Comparison of ENCODE assay signal across 1 cellular context in the genomic region with DNA sequence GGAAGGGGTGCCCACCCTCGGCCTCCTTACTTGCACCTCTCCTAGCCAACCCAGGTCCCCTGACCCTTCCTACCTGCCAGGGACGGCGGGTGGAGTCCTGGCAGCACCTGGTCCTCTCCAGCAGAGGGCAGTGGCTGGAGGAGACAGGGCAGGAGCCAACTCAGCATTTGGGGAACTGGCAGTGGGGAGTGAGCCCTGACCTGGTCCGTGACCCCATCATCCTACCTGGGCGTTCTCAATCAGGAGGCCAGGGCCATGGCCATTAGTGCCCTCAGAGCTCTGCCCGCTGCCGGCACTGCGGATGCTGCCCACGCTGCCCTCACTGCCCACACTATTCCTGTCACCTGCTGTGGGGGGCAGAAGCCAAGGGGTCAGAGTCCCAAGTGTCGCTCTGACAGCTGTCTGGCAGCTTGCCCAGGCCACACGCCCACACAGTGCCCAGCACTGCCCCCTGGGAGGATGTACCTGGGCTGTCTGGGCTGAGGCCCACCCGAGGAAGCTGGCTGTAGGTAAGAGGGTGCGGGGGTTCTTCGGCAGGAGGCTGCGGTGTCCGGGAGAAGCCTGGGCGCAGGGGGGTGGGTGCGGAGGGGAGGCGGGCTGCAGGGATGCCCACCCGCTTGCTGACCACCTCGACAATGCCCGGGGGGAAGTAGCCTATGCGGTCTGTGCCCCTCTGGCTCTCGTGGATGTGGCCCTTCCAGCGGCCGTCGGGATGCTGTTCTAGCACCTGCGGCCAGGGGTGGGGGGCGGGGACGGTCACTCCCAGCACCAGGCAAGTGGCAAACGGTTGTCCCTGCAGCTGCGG.
TF ChIP-seq lines count a peak whose summit lies in the region.

No MANE protein-coding gene starts in this region.

TF ChIP-seq in HepG2, 621 proteins besides CTCF, POLR2A, EP300 and RAD21 (continued from another document and continues in another):
- TF ChIP-seq, protein P1, sequence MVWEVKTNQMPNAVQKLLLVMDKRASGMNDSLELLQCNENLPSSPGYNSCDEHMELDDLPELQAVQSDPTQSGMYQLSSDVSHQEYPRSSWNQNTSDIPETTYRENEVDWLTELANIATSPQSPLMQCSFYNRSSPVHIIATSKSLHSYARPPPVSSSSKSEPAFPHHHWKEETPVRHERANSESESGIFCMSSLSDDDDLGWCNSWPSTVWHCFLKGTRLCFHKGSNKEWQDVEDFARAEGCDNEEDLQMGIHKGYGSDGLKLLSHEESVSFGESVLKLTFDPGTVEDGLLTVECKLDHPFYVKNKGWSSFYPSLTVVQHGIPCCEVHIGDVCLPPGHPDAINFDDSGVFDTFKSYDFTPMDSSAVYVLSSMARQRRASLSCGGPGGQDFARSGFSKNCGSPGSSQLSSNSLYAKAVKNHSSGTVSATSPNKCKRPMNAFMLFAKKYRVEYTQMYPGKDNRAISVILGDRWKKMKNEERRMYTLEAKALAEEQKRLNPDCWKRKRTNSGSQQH (CRISPR knock-in tag; IDR thresholded peaks at IDR 0.05; ENCODE audit: low read depth): no peak
- TF ChIP-seq, protein P2, sequence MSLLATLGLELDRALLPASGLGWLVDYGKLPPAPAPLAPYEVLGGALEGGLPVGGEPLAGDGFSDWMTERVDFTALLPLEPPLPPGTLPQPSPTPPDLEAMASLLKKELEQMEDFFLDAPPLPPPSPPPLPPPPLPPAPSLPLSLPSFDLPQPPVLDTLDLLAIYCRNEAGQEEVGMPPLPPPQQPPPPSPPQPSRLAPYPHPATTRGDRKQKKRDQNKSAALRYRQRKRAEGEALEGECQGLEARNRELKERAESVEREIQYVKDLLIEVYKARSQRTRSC (CRISPR knock-in tag; IDR thresholded peaks at IDR 0.05; ENCODE audit: low read depth): no peak
- no peak for TF ChIP-seq JARID2 (CRISPR knock-in tag; IDR thresholded peaks at IDR 0.05; ENCODE audit: insufficient replicate concordance)
- TF ChIP-seq ZFP36L1 (CRISPR knock-in tag; IDR thresholded peaks at IDR 0.05): no peak
- TF ChIP-seq ZNF18 (CRISPR knock-in tag; IDR thresholded peaks at IDR 0.05; ENCODE audit: insufficient replicate concordance): no peak
- TF ChIP-seq ZNF275 (CRISPR knock-in tag; IDR thresholded peaks at IDR 0.05; ENCODE audit: borderline replicate concordance): no peak
- no peak for TF ChIP-seq ZNF468 (CRISPR knock-in tag; IDR thresholded peaks at IDR 0.05)
- TF ChIP-seq, protein P3, sequence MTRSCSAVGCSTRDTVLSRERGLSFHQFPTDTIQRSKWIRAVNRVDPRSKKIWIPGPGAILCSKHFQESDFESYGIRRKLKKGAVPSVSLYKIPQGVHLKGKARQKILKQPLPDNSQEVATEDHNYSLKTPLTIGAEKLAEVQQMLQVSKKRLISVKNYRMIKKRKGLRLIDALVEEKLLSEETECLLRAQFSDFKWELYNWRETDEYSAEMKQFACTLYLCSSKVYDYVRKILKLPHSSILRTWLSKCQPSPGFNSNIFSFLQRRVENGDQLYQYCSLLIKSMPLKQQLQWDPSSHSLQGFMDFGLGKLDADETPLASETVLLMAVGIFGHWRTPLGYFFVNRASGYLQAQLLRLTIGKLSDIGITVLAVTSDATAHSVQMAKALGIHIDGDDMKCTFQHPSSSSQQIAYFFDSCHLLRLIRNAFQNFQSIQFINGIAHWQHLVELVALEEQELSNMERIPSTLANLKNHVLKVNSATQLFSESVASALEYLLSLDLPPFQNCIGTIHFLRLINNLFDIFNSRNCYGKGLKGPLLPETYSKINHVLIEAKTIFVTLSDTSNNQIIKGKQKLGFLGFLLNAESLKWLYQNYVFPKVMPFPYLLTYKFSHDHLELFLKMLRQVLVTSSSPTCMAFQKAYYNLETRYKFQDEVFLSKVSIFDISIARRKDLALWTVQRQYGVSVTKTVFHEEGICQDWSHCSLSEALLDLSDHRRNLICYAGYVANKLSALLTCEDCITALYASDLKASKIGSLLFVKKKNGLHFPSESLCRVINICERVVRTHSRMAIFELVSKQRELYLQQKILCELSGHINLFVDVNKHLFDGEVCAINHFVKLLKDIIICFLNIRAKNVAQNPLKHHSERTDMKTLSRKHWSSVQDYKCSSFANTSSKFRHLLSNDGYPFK (CRISPR knock-in tag; IDR thresholded peaks at IDR 0.05; ENCODE audit: borderline replicate concordance): no peak
- no peak for TF ChIP-seq SP1 (IDR thresholded peaks at IDR 0.05)
- TF ChIP-seq SP1 (CRISPR knock-in tag; IDR thresholded peaks at IDR 0.05): no peak
- TF ChIP-seq, protein P4, sequence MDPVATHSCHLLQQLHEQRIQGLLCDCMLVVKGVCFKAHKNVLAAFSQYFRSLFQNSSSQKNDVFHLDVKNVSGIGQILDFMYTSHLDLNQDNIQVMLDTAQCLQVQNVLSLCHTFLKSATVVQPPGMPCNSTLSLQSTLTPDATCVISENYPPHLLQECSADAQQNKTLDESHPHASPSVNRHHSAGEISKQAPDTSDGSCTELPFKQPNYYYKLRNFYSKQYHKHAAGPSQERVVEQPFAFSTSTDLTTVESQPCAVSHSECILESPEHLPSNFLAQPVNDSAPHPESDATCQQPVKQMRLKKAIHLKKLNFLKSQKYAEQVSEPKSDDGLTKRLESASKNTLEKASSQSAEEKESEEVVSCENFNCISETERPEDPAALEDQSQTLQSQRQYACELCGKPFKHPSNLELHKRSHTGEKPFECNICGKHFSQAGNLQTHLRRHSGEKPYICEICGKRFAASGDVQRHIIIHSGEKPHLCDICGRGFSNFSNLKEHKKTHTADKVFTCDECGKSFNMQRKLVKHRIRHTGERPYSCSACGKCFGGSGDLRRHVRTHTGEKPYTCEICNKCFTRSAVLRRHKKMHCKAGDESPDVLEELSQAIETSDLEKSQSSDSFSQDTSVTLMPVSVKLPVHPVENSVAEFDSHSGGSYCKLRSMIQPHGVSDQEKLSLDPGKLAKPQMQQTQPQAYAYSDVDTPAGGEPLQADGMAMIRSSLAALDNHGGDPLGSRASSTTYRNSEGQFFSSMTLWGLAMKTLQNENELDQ (CRISPR knock-in tag; IDR thresholded peaks at IDR 0.05; ENCODE audit: borderline replicate concordance): no peak
- no peak for TF ChIP-seq ZBTB1 (CRISPR knock-in tag; IDR thresholded peaks at IDR 0.05; ENCODE audit: borderline replicate concordance)
- TF ChIP-seq RERE (CRISPR knock-in tag; IDR thresholded peaks at IDR 0.05; ENCODE audit: low read depth): no peak
- TF ChIP-seq ERF (CRISPR knock-in tag; IDR thresholded peaks at IDR 0.05): 0 out of 2 replicates have a peak, but pooled peaks have one; percentile 14
- TF ChIP-seq AGO1 (IDR thresholded peaks at IDR 0.05; ENCODE audit: low read depth, low read length, poor library complexity, severe bottlenecking): peak; percentile 60
- no peak; the same call in 1 of the 2 replicates for TF ChIP-seq NR2F6 (IDR thresholded peaks at IDR 0.05)
- TF ChIP-seq NR2F6 (CRISPR knock-in tag; IDR thresholded peaks at IDR 0.05): peak; percentile 61; the same call in 1 of the 2 replicates
- 0 out of 2 replicates have a peak, but pooled peaks have one; percentile 24 for TF ChIP-seq HDAC1 (CRISPR knock-in tag; IDR thresholded peaks at IDR 0.05)
- no peak for TF ChIP-seq CBX2 (IDR thresholded peaks at IDR 0.05; ENCODE audit: low read depth, low read length)
- TF ChIP-seq CBX2 (CRISPR knock-in tag; IDR thresholded peaks at IDR 0.05; ENCODE audit: low read depth): no peak
- TF ChIP-seq, protein P5, sequence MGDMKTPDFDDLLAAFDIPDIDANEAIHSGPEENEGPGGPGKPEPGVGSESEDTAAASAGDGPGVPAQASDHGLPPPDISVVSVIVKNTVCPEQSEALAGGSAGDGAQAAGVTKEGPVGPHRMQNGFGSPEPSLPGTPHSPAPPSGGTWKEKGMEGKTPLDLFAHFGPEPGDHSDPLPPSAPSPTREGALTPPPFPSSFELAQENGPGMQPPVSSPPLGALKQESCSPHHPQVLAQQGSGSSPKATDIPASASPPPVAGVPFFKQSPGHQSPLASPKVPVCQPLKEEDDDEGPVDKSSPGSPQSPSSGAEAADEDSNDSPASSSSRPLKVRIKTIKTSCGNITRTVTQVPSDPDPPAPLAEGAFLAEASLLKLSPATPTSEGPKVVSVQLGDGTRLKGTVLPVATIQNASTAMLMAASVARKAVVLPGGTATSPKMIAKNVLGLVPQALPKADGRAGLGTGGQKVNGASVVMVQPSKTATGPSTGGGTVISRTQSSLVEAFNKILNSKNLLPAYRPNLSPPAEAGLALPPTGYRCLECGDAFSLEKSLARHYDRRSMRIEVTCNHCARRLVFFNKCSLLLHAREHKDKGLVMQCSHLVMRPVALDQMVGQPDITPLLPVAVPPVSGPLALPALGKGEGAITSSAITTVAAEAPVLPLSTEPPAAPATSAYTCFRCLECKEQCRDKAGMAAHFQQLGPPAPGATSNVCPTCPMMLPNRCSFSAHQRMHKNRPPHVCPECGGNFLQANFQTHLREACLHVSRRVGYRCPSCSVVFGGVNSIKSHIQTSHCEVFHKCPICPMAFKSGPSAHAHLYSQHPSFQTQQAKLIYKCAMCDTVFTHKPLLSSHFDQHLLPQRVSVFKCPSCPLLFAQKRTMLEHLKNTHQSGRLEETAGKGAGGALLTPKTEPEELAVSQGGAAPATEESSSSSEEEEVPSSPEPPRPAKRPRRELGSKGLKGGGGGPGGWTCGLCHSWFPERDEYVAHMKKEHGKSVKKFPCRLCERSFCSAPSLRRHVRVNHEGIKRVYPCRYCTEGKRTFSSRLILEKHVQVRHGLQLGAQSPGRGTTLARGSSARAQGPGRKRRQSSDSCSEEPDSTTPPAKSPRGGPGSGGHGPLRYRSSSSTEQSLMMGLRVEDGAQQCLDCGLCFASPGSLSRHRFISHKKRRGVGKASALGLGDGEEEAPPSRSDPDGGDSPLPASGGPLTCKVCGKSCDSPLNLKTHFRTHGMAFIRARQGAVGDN (CRISPR knock-in tag; IDR thresholded peaks at IDR 0.05): peak; percentile 72
- TF ChIP-seq ZNF891 (CRISPR knock-in tag; IDR thresholded peaks at IDR 0.05): no peak
- no peak for TF ChIP-seq DRAP1 (CRISPR knock-in tag; IDR thresholded peaks at IDR 0.05)
